22 cellular contexts compared by ENCODE assay signal in the genomic region with DNA sequence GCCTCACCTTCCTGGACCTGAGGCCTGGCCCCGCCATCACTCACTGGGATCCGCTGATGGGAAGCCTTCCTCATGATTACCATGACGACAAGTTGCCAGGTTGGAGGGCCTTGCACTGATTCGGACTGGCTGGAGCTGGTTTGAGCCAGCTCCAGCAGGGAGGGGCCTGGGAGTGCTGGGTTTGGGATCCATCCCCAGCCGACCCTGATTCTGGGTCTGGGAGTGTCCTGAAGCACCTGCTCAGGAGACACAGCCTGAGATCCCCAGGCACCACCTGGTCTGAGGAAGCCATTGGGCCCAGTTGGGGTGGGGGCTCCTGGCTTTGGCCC.
"Had no signal": no experiment of that assay in that cellular context is flagged by ENCODE, and none has a peak within 500 bp of the region (broad histone marks: within the 10 kb centered on the region; RNA-seq: fewer than 3 reads in every experiment).

No MANE protein-coding gene starts in this region.

- DNase-seq: activated CD4-positive, alpha-beta memory T cell treated with anti-CD3 and anti-CD28 coated beads for 36 hours; activated CD4-positive, alpha-beta T cell treated with anti-CD3 and anti-CD28 coated beads for 48 hours; activated naive CD4-positive, alpha-beta T cell treated with Interleukin-2 at 50 U/mL for 16 hours; activated naive CD8-positive, alpha-beta T cell treated with anti-CD3 and anti-CD28 coated beads, Interleukin-2, amount 10 ng/mL, durations not matched to agents 7 days and 5 days; activated T-cell treated with anti-CD3 and anti-CD28 coated beads, Interleukin-2, amount 50 U/mL, for 48 hours; amniotic stem cell; esophagus squamous epithelium; gastrocnemius medialis; hippocampal formation; kidney glomerular epithelial cell; mesenchymal stem cell; mucosa of descending colon; nephron progenitor cell; posterior cingulate gyrus; small intestine; stimulated activated CD4-positive, alpha-beta T cell treated with anti-CD3 and anti-CD28 coated beads, Interleukin-15, amount 100 ng/mL, for 24 hours; stimulated activated naive B cell treated with anti-CD40 and anti-IgM and Interleukin-4, amounts not matched to agents 10 μg/mL and 1 μg/mL and 100 μg/mL, for 72 hours; transverse colon had no signal

- H3K27ac ChIP-seq: breast epithelium, coronary artery, esophagus squamous epithelium, vagina had no signal

- H3K4me3 ChIP-seq: breast epithelium, coronary artery, esophagus squamous epithelium, gastrocnemius medialis, mucosa of descending colon, transverse colon, vagina had no signal

- H3K9me3 ChIP-seq: gastrocnemius medialis, mucosa of descending colon, transverse colon, vagina had no signal

- ATAC-seq: gastrocnemius medialis; mucosa of descending colon; sciatic nerve; stimulated activated naive B cell treated with anti-CD40 and anti-IgM and Interleukin-4, amounts not matched to agents 10 μg/mL and 1 μg/mL and 100 μg/mL, for 72 hours had no signal

- H3K27me3 ChIP-seq: vagina had no signal
